In the genomic region with DNA sequence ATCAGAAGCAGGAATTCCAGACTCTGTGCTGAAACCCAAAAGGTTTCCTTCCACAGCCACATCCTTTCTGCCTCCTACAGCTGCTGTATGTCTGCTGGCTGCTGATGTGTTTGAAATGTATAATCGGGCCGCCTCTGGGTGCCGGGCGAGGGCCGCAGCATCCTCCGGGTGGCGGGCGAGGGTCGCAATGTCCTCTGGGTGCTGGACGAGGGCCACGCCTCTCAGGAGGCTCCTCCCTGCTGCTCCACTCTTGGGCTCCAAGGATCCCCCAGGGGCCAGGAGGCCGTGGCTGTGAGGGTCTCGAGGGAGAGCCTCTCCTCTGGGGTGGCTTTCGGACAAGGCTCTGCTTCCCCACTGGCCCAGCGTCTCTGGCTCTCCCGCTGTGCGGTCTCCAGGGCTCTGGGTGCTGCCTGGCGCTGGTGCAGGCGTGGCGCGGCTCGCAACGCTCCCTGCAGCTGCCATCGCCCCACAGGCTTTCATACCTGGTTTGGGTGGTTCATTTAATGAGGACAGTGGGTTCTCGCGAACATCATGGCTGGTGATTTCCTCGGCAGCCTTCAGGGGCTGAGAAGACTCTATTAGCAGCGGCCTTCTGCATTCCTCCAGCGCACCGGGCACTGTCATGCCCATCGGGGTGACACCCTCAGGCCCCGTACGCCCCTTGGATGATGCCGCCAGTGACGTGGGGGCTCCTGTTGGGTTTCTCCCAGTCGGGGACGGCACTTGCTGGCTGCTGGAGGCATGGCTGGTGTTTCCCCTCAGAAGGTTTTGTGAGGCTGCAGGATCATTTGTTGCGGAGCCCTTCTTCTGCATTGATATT, we compare ENCODE assay signal across 17 cellular contexts. TPM values are rescaled to one million over a fixed set of nuclear protein-coding genes. Genes with fewer than 3 reads are reported as not detected.
DNase-seq lines count a peak whose midpoint lies in the region; ATAC-seq, FAIRE-seq and TF ChIP-seq lines count a peak whose summit lies in the region.
"Had no signal": no experiment of that assay in that cellular context is flagged by ENCODE, and none has a peak within 500 bp of the region (broad histone marks: within the 10 kb centered on the region; RNA-seq: fewer than 3 reads in every experiment).

No MANE protein-coding gene starts in this region.

- DNase-seq in COLO668 (lab: John Stamatoyannopoulos, UW; ENCODE audit: unreplicated experiment) (peak; percentile 89), ELF-1 (ENCODE audit: low read depth, low spot score) (peak; percentile 3), NCI-H774 (lab: John Stamatoyannopoulos, UW) (peak; percentile 68), HepG2 (ENCODE audit: low spot score) (no peak), RCC 7860 (ENCODE audit: low spot score) (no peak), T-helper 9 cell (no peak)
- no peak for DNase-seq in CD8-positive, alpha-beta T cell
- DNase-seq: activated T-cell treated with anti-CD3 and anti-CD28 coated beads, Interleukin-2, amount 50 U/mL, for 72 hours; colonic mucosa; GF-D8; MM.1S had no signal

- intact Hi-C loops in HepG2 (cut with micrococcal nuclease; ENCODE audit: unreplicated experiment) = no loop called here
- intact Hi-C loops in CD8-positive, alpha-beta T cell (cut with DNase I, micrococcal nuclease) = no loop called here

- H3K27ac ChIP-seq in HepG2 (ENCODE audit: extremely low read length, insufficient read depth, low read length) = no peak overlapping the region
- H3K27ac ChIP-seq in CD8-positive, alpha-beta T cell (ENCODE audit: low read depth, low read length) = no peak overlapping the region
- H3K27ac ChIP-seq: colonic mucosa, thoracic aorta had no signal

- POLR2A ChIA-PET in HepG2 (lab: Yijun Ruan, JAX) = no interaction called here
- POLR2A ChIA-PET in CD8-positive, alpha-beta T cell (lab: Charles Lee) = no interaction called here

- peak overlapping the region in 1 of 3 experiments; percentile 59; a peak in 2 of 6 replicates for H3K4me3 ChIP-seq in HepG2 (replicated peaks in 1 of 3; ENCODE audit: insufficient read depth in 1 of 3, low read depth in 2 of 3, low read length in 3 of 3)
- no peak overlapping the region for H3K4me3 ChIP-seq in CD8-positive, alpha-beta T cell (ENCODE audit: low read depth, low read length)
- H3K4me3 ChIP-seq: colonic mucosa, thoracic aorta had no signal

- no TSS peak for BruUV-seq in HepG2 (replicated peaks; lab: Mats Ljungman, UMichigan)

- FAIRE-seq in HepG2 (lab: Jason Lieb, UNC) = no peak
- FAIRE-seq in RCC 7860 (lab: Jason Lieb, UNC) = no peak

- peak; percentile 55; the same call in 1 of the 2 replicates for TF ChIP-seq RAD21 in HepG2 (CRISPR knock-in tag; IDR thresholded peaks at IDR 0.05)

- no peaks in the 10 kb centered on the region for H3K36me3 ChIP-seq in HepG2 (replicated peaks in 1 of 2; ENCODE audit: control insufficient read depth in 1 of 2, insufficient read depth in 2 of 2, low read length in 2 of 2)
- H3K36me3 ChIP-seq in CD8-positive, alpha-beta T cell (ENCODE audit: insufficient read depth, low read length) = no peaks in the 10 kb centered on the region
- H3K36me3 ChIP-seq: colonic mucosa had no signal

- H3K9me3 ChIP-seq in HepG2 (ENCODE audit: low read length) = no peaks in the 10 kb centered on the region
- H3K9me3 ChIP-seq in CD8-positive, alpha-beta T cell (ENCODE audit: low read length) = no peaks in the 10 kb centered on the region
- H3K9me3 ChIP-seq: colonic mucosa, thoracic aorta had no signal

- H3K9me3 Mint-ChIP-seq in CD8-positive, alpha-beta T cell = no peaks in the 10 kb centered on the region
- H3K9me3 Mint-ChIP-seq: activated T-cell treated with anti-CD3 and anti-CD28 coated beads, Interleukin-2, amount 50 U/mL, for 72 hours; T-helper 2 cell treated with Interferon-gamma antibody and Interleukin-4, amounts not matched to agents 5 μg/mL and 100 μg/mL, for 36 hours had no signal

- CTCF ChIA-PET in HepG2 (lab: Yijun Ruan, JAX; ENCODE audit: low intra/inter-chr PET ratio, low total read pairs) = no interaction called here
- CTCF ChIA-PET in CD8-positive, alpha-beta T cell (lab: Charles Lee) = no interaction called here

- peaks cover 57% of the 10 kb centered on the region for H3K4me1 ChIP-seq in HepG2 (ENCODE audit: insufficient read depth, low read length)
- no peaks in the 10 kb centered on the region for H3K4me1 ChIP-seq in CD8-positive, alpha-beta T cell (ENCODE audit: insufficient read depth, low read length)
- H3K4me1 ChIP-seq: colonic mucosa had no signal

- no peak for TF ChIP-seq POLR2A in HepG2 (IDR thresholded peaks at IDR 0.05; ENCODE audit: insufficient read depth in 1 of 2, low read depth in 2 of 2, low read length in 2 of 2)

- no peaks in the 10 kb centered on the region for H3K36me3 Mint-ChIP-seq in CD8-positive, alpha-beta T cell
- H3K36me3 Mint-ChIP-seq: CD14-positive monocyte had no signal

- no peaks in the 10 kb centered on the region for H3K4me1 Mint-ChIP-seq in CD8-positive, alpha-beta T cell (ENCODE audit: low read depth)

- in situ Hi-C loops in HepG2 (cut with HindIII; ENCODE audit: extremely low pct_ligation_motif_present, low pct_unique_long_range_greater_than_20kb) = loop anchor here (5.0 kb wide), 1 partner anchor 47 kb away; the partner anchor contains the start of gene ADPRHL1

- peak; percentile 61 for ATAC-seq in HepG2
- no peak for ATAC-seq in HG03159 (IDR thresholded peaks at IDR 0.05; ENCODE audit: unreplicated experiment)
- no peak for ATAC-seq in CD8-positive, alpha-beta T cell
- ATAC-seq: activated T-cell treated with anti-CD3 and anti-CD28 coated beads, Interleukin-2, amount 50 U/mL, for 72 hours had no signal

- H4K20me1 ChIP-seq in HepG2 (ENCODE audit: insufficient read depth, low read length) = no peaks in the 10 kb centered on the region

- H3K27me3 Mint-ChIP-seq in CD8-positive, alpha-beta T cell (ENCODE audit: low read depth) = peaks cover 8% of the 10 kb centered on the region

- TF ChIP-seq EP300 in HepG2 (IDR thresholded peaks at IDR 0.05; ENCODE audit: low read depth in 2 of 2, low read length in 2 of 2) (no peak), HepG2 (CRISPR knock-in tag; IDR thresholded peaks at IDR 0.05; ENCODE audit: borderline replicate concordance) (no peak)

- no peak overlapping the region for H2AFZ ChIP-seq in HepG2 (ENCODE audit: low read length)

- H3K27ac Mint-ChIP-seq in CD8-positive, alpha-beta T cell = no peak overlapping the region
- H3K27ac Mint-ChIP-seq: activated T-cell treated with anti-CD3 and anti-CD28 coated beads, Interleukin-2, amount 50 U/mL, for 72 hours; CD14-positive monocyte; T-helper 2 cell treated with Interferon-gamma antibody and Interleukin-4, amounts not matched to agents 5 μg/mL and 100 μg/mL, for 36 hours had no signal

- H3K4me2 ChIP-seq in HepG2 (ENCODE audit: low read depth, low read length) = peak overlapping the region; percentile 76

- no peak overlapping the region for H3K4me3 Mint-ChIP-seq in CD8-positive, alpha-beta T cell
- H3K4me3 Mint-ChIP-seq: activated T-cell treated with anti-CD3 and anti-CD28 coated beads, Interleukin-2, amount 50 U/mL, for 72 hours; CD14-positive monocyte; T-helper 2 cell treated with Interferon-gamma antibody and Interleukin-4, amounts not matched to agents 5 μg/mL and 100 μg/mL, for 36 hours had no signal

- 43% methylated on average over 9 of the region's 38 CpGs for WGBS in HepG2 (ENCODE audit: low lambda C conversion rate)

- peak; percentile 68 for TF ChIP-seq CTCF in HepG2 (CRISPR knock-in tag; IDR thresholded peaks at IDR 0.05)
- TF ChIP-seq CTCF in CD8-positive, alpha-beta T cell (IDR thresholded peaks at IDR 0.05) = no peak

- peaks cover 17 to 93% of the 10 kb centered on the region in 2 experiments for H3K27me3 ChIP-seq in HepG2 (ENCODE audit: control insufficient read depth in 1 of 2, insufficient read depth in 2 of 2, low read length in 2 of 2)
- no peaks in the 10 kb centered on the region for H3K27me3 ChIP-seq in CD8-positive, alpha-beta T cell (ENCODE audit: insufficient read depth, low read length)
- H3K27me3 ChIP-seq: colonic mucosa had no signal

- peak overlapping the region; percentile 6; the same call in 1 of the 2 replicates for H3K9ac ChIP-seq in HepG2 (ENCODE audit: insufficient read depth, low read depth, low read length)

- H3K79me2 ChIP-seq in HepG2 (ENCODE audit: insufficient read depth, low read length) = no peaks in the 10 kb centered on the region

RNA-seq across cellular contexts. Expression of gene GRTP1, which starts 41.8 kb away (rescaled TPM):
- 30.3 and 30.8 TPM in 2 replicates for total RNA-seq in HepG2 (2016; rRNA removed; fragmentation: Illumina TruSeq; extraction: Trizol)
- 17.7 and 18.0 TPM in 2 replicates for total RNA-seq in HepG2 (2016; cell fraction: cytosol; rRNA removed; fragmentation: Illumina TruSeq; extraction: Trizol; ENCODE audit: low read depth)
- total RNA-seq in HepG2 (2016; cell fraction: insoluble cytoplasmic fraction; rRNA removed; fragmentation: Illumina TruSeq; extraction: Trizol) = 26.5 and 33.7 TPM in 2 replicates
- 27.8 and 29.0 TPM in 2 replicates for total RNA-seq in HepG2 (2016; cell fraction: membrane; rRNA removed; fragmentation: Illumina TruSeq; extraction: Trizol)
- 23.1 and 27.9 TPM in 2 replicates for total RNA-seq in HepG2 (2016; cell fraction: nucleus; rRNA removed; fragmentation: Illumina TruSeq; extraction: Trizol)
- polyA plus RNA-seq in HepG2 (2011; rRNA removed) = 40.5 and 40.6 TPM in 2 replicates
- polyA plus RNA-seq in HepG2 (2011; cell fraction: cytosol; rRNA removed) = 37.5 and 37.6 TPM in 2 replicates
- polyA plus RNA-seq in HepG2 (2011; cell fraction: nucleus; rRNA removed) = 59.1 and 60.0 TPM in 2 replicates
- 34.3 and 37.7 TPM in 2 replicates for polyA plus RNA-seq in HepG2 (2012)
- polyA plus RNA-seq in HepG2 (2016; cell fraction: cytosol; fragmentation: Illumina TruSeq; extraction: Trizol; ENCODE audit: low read depth) = 20.4 and 24.5 TPM in 2 replicates
- polyA plus RNA-seq in HepG2 (2016; cell fraction: insoluble cytoplasmic fraction; fragmentation: Illumina TruSeq; extraction: Trizol; ENCODE audit: low read depth) = 35.9 and 37.1 TPM in 2 replicates
- 24.9 and 27.8 TPM in 2 replicates for polyA plus RNA-seq in HepG2 (2016; cell fraction: membrane; fragmentation: Illumina TruSeq; extraction: Trizol; ENCODE audit: low read depth)
- polyA plus RNA-seq in HepG2 (2016; cell fraction: nucleus; fragmentation: Illumina TruSeq; extraction: Trizol; ENCODE audit: insufficient read depth, low read depth) = 54.4 and 56.0 TPM in 2 replicates
- polyA minus RNA-seq in HepG2 (2011; rRNA and poly(A)+ RNA removed; ENCODE audit: low replicate concordance) = 6.8 and 20.0 TPM in 2 replicates
- 21.8 and 23.7 TPM in 2 replicates for polyA minus RNA-seq in HepG2 (2011; cell fraction: cytosol; rRNA and poly(A)+ RNA removed)
- polyA minus RNA-seq in HepG2 (2011; cell fraction: nucleus; rRNA and poly(A)+ RNA removed) = 23.2 and 26.8 TPM in 2 replicates
- total RNA-seq in CD8-positive, alpha-beta T cell = not detected
- total RNA-seq: myocyte, RPMI7951 had no signal
- polyA plus RNA-seq: CD14-positive monocyte had no signal

RNA-seq across cellular contexts. Expression of gene ADPRHL1, which starts 47.6 kb away (rescaled TPM):
- total RNA-seq in HepG2 (2016; rRNA removed; fragmentation: Illumina TruSeq; extraction: Trizol) = 0.34 and 0.40 TPM in 2 replicates
- 0.18 and 0.30 TPM in 2 replicates for total RNA-seq in HepG2 (2016; cell fraction: cytosol; rRNA removed; fragmentation: Illumina TruSeq; extraction: Trizol; ENCODE audit: low read depth)
- 0.37 and 0.50 TPM in 2 replicates for total RNA-seq in HepG2 (2016; cell fraction: insoluble cytoplasmic fraction; rRNA removed; fragmentation: Illumina TruSeq; extraction: Trizol)
- 0.62 TPM in 2 replicates for total RNA-seq in HepG2 (2016; cell fraction: membrane; rRNA removed; fragmentation: Illumina TruSeq; extraction: Trizol)
- 0.44 and 0.68 TPM in 2 replicates for total RNA-seq in HepG2 (2016; cell fraction: nucleus; rRNA removed; fragmentation: Illumina TruSeq; extraction: Trizol)
- 0.34 and 0.65 TPM in 2 replicates for polyA plus RNA-seq in HepG2 (2011; rRNA removed)
- 0.48 and 0.72 TPM in 2 replicates for polyA plus RNA-seq in HepG2 (2011; cell fraction: cytosol; rRNA removed)
- polyA plus RNA-seq in HepG2 (2011; cell fraction: nucleus; rRNA removed) = 0.47 and 0.61 TPM in 2 replicates
- polyA plus RNA-seq in HepG2 (2012) = 0.56 and 0.63 TPM in 2 replicates
- polyA plus RNA-seq in HepG2 (2016; cell fraction: cytosol; fragmentation: Illumina TruSeq; extraction: Trizol; ENCODE audit: low read depth) = 0.46 and 0.52 TPM in 2 replicates
- 0.41 and 0.65 TPM in 2 replicates for polyA plus RNA-seq in HepG2 (2016; cell fraction: insoluble cytoplasmic fraction; fragmentation: Illumina TruSeq; extraction: Trizol; ENCODE audit: low read depth)
- 0.74 and 1.2 TPM in 2 replicates for polyA plus RNA-seq in HepG2 (2016; cell fraction: membrane; fragmentation: Illumina TruSeq; extraction: Trizol; ENCODE audit: low read depth)
- 1.1 and 1.6 TPM in 2 replicates for polyA plus RNA-seq in HepG2 (2016; cell fraction: nucleus; fragmentation: Illumina TruSeq; extraction: Trizol; ENCODE audit: insufficient read depth, low read depth)
- 0.66 and 3.3 TPM in 2 replicates for polyA minus RNA-seq in HepG2 (2011; rRNA and poly(A)+ RNA removed; ENCODE audit: low replicate concordance)
- polyA minus RNA-seq in HepG2 (2011; cell fraction: cytosol; rRNA and poly(A)+ RNA removed) = 0.30 TPM in 1 of 2 replicates, not detected in the other
- 0.64 and 0.87 TPM in 2 replicates for polyA minus RNA-seq in HepG2 (2011; cell fraction: nucleus; rRNA and poly(A)+ RNA removed)
- under 1 TPM; 0.27 to 0.28 TPM for total RNA-seq in CD8-positive, alpha-beta T cell
- total RNA-seq: RPMI7951 had no signal

Comparison
In these comparisons a context has a peak if more than half of its experiments do, and no peak if none do; other contexts are left out.
1. DNase-seq: peak in COLO668 (single experiment), ELF-1 (single experiment) and NCI-H774 (single experiment); none in HepG2 (single experiment), RCC 7860 (single experiment), T-helper 9 cell (single experiment) and CD8-positive, alpha-beta T cell (0 of 7).
2. RNA of gene GRTP1, which starts 41.8 kb away (total RNA-seq): 17.7 to 33.7 TPM in HepG2; not detected in CD8-positive, alpha-beta T cell; every median in the first group is over 10 times any median in the second.